ENCODE assay signal across 8 cellular contexts in the genomic region with DNA sequence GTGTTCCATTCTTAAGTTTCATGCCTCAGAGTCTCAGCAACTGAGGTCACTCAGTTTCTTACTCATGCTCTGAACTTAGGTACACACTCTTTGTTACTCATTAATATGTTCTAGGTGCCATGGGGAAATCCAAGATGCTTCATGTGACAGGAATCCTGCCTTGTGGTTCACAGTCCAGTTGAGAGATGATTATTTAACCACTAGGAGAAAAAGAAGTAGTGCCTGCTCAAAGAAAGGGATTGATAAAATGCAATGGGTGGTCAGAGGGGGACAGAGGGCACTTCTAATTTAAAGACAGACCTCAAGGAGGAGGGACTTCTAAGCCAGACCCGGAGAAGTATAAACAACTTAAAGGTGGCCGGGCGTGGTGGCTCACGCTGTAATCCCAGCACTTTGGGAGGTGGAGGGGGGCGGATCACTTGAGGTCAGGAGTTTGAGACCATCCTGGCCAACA.
A peak's percentile ranks its signal among the peaks of the same experiment; 100 is the strongest.
DNase-seq lines count a peak whose midpoint lies in the region; ATAC-seq, FAIRE-seq and TF ChIP-seq lines count a peak whose summit lies in the region.

No MANE protein-coding gene starts in this region.

- DNase-seq in activated naive CD4-positive, alpha-beta T cell treated with anti-CD3 and anti-CD28 coated beads, Interleukin-2, amount 50 U/mL, for 16 hours: no peak
- DNase-seq in bronchial epithelial cell (ENCODE audit: low read depth) (peak; percentile 99), omental fat pad (ENCODE audit: low spot score) (no peak), right atrium auricular region (ENCODE audit: low spot score) (no peak), HuH-7.5 (ENCODE audit: low spot score) (no peak)
- DNase-seq in stimulated activated naive CD8-positive, alpha-beta T cell treated with anti-CD3 and anti-CD28 coated beads, Interleukin-15, Interleukin-2, amounts not matched to agents 100 U/mL and 50 U/mL, for 24 hours: no peak

- no peaks in the 10 kb centered on the region for H3K9me3 ChIP-seq in right atrium auricular region

- peaks cover 5% of the 10 kb centered on the region for H3K4me1 Mint-ChIP-seq in activated naive CD4-positive, alpha-beta T cell treated with anti-CD3 and anti-CD28 coated beads, Interleukin-2, amount 50 U/mL, for 24 hours

- H3K27ac Mint-ChIP-seq in activated naive CD4-positive, alpha-beta T cell treated with anti-CD3 and anti-CD28 coated beads, Interleukin-2, amount 50 U/mL, for 24 hours: peak overlapping the region; percentile 30

- H3K4me1 ChIP-seq in right atrium auricular region: no peaks in the 10 kb centered on the region

- H3K4me3 Mint-ChIP-seq in activated naive CD4-positive, alpha-beta T cell treated with anti-CD3 and anti-CD28 coated beads, Interleukin-2, amount 50 U/mL, for 24 hours: no peak overlapping the region

- peak; percentile 73 for ATAC-seq in HG03108 (IDR thresholded peaks at IDR 0.05; ENCODE audit: unreplicated experiment)
- peak; percentile 89 for ATAC-seq in stimulated activated naive CD8-positive, alpha-beta T cell treated with anti-CD3 and anti-CD28 coated beads, Interleukin-15, Interleukin-2, amounts not matched to agents 100 U/mL and 50 U/mL, for 24 hours
- ATAC-seq in omental fat pad (ENCODE audit: low FRiP score): no peak

- no peak overlapping the region for H3K27ac ChIP-seq in right atrium auricular region

- H3K36me3 Mint-ChIP-seq in activated naive CD4-positive, alpha-beta T cell treated with anti-CD3 and anti-CD28 coated beads, Interleukin-2, amount 50 U/mL, for 24 hours: no peaks in the 10 kb centered on the region

- H3K27me3 Mint-ChIP-seq in activated naive CD4-positive, alpha-beta T cell treated with anti-CD3 and anti-CD28 coated beads, Interleukin-2, amount 50 U/mL, for 24 hours: no peaks in the 10 kb centered on the region

- no peaks in the 10 kb centered on the region for H3K36me3 ChIP-seq in bronchial epithelial cell (ENCODE audit: control insufficient read depth, insufficient read depth, low read length)
- no peaks in the 10 kb centered on the region for H3K36me3 ChIP-seq in right atrium auricular region

- no peaks in the 10 kb centered on the region for H3K9me3 Mint-ChIP-seq in activated naive CD4-positive, alpha-beta T cell treated with anti-CD3 and anti-CD28 coated beads, Interleukin-2, amount 50 U/mL, for 24 hours

- H3K4me3 ChIP-seq in bronchial epithelial cell (ENCODE audit: low read depth, low read length) (no peak overlapping the region), right atrium auricular region (no peak overlapping the region)

- no peak for TF ChIP-seq CTCF in bronchial epithelial cell (IDR thresholded peaks at IDR 0.05; ENCODE audit: insufficient read depth, low read length, severe bottlenecking)
- no peak for TF ChIP-seq CTCF in omental fat pad (IDR thresholded peaks at IDR 0.05)
- no peak for TF ChIP-seq CTCF in right atrium auricular region (IDR thresholded peaks at IDR 0.05)

- H3K27me3 ChIP-seq in bronchial epithelial cell (ENCODE audit: control insufficient read depth, insufficient read depth, low read length): no peaks in the 10 kb centered on the region
- H3K27me3 ChIP-seq in right atrium auricular region: no peaks in the 10 kb centered on the region

- FAIRE-seq in bronchial epithelial cell (lab: Jason Lieb, UNC): no peak
